In genomic region chr6:148746363-148747144, GRCh38 we compare ENCODE assay signal across 8 cellular contexts. TPM values are rescaled to one million over a fixed set of nuclear protein-coding genes. Genes with fewer than 3 reads are reported as not detected.
DNase-seq lines count a peak whose midpoint lies in the region; ATAC-seq and TF ChIP-seq lines count a peak whose summit lies in the region.

Gene UST, plus strand, starts transcription at chr6:148747030. Its CDS starts 401 bp downstream, at chr6:148747431.

- H3K9me3 ChIP-seq in PC-3 (ENCODE audit: low read length) (no peaks in the 10 kb centered on the region), neural cell (ENCODE audit: low read length) (no peaks in the 10 kb centered on the region), thymus (ENCODE audit: control insufficient read depth) (no peaks in the 10 kb centered on the region)

- TF ChIP-seq CTCF in PC-3 (conservative IDR thresholded peaks at IDR 0.05; ENCODE audit: low read depth, low read length) (peak; percentile 51; the same call in 1 of the 2 replicates), foreskin fibroblast (IDR thresholded peaks at IDR 0.05; ENCODE audit: low read depth, low read length) (peak; percentile 38), neural cell (IDR thresholded peaks at IDR 0.05; ENCODE audit: poor library complexity, severe bottlenecking) (peak; percentile 68)

- H3K4me3 ChIP-seq in PC-3 (ENCODE audit: low read length) = peak within 1 kb of the TSS; percentile 88
- H3K4me3 ChIP-seq in foreskin fibroblast (ENCODE audit: low read depth in 1 of 2, low read length in 2 of 2) = peak within 1 kb of the TSS; percentile 81 to 83
- H3K4me3 ChIP-seq in neural cell (ENCODE audit: low read length) = peak within 1 kb of the TSS; percentile 87
- H3K4me3 ChIP-seq in thymus (ENCODE audit: low read length) = peak within 1 kb of the TSS; percentile 48

- H2AFZ ChIP-seq in PC-3 (ENCODE audit: low read length) = peak within 1 kb of the TSS; percentile 96
- no peak within 1 kb of the TSS for H2AFZ ChIP-seq in neural cell (ENCODE audit: low read depth, low read length)

- no peaks in the 10 kb centered on the region for H4K20me1 ChIP-seq in PC-3 (ENCODE audit: low read length)
- no peaks in the 10 kb centered on the region for H4K20me1 ChIP-seq in neural cell (ENCODE audit: insufficient read depth)

- BruUV-seq in PC-3 (replicated peaks; lab: Mats Ljungman, UMichigan) = no TSS peak

- under 1% methylated on average over 50 of the region's 50 CpGs for WGBS in thymus

- H3K4me1 ChIP-seq in PC-3 (ENCODE audit: insufficient read depth, low read length) (peaks cover 7% of the 10 kb centered on the region; the same call in 1 of the 2 replicates), thymus (ENCODE audit: control insufficient read depth, insufficient read depth, low read length) (peaks cover 10% of the 10 kb centered on the region)

- H3K9ac ChIP-seq in PC-3 (ENCODE audit: low read length) (peak within 1 kb of the TSS; percentile 44), neural cell (ENCODE audit: low read length) (peak within 1 kb of the TSS; percentile 56)

- peaks cover 14% of the 10 kb centered on the region; the same call in 1 of the 2 replicates for H3K79me2 ChIP-seq in PC-3 (ENCODE audit: low read length)
- H3K79me2 ChIP-seq in neural cell (replicated peaks; ENCODE audit: insufficient read depth, low read length) = no peaks in the 10 kb centered on the region

- POLR2A ChIA-PET in PC-3 (lab: Charles Lee; ENCODE audit: unreplicated experiment) = no interaction called here

- H3F3A ChIP-seq in PC-3 (ENCODE audit: low read length, unreplicated experiment) (no peaks in the 10 kb centered on the region), neural cell (ENCODE audit: insufficient read depth, low read length, poor library complexity, severe bottlenecking) (no peaks in the 10 kb centered on the region)

- H3K9me2 ChIP-seq in PC-3 (replicated peaks; ENCODE audit: low read length) (no peaks in the 10 kb centered on the region), neural cell (ENCODE audit: insufficient read depth, low read length) (no peaks in the 10 kb centered on the region)

- H3K27me3 ChIP-seq in PC-3 (ENCODE audit: low read length) (no peaks in the 10 kb centered on the region), neural cell (ENCODE audit: insufficient read depth, low read depth, low read length) (peaks cover 31% of the 10 kb centered on the region), thymus (ENCODE audit: control insufficient read depth, insufficient read depth) (no peaks in the 10 kb centered on the region)

- peak; percentile 60 for DNase-seq in SIG-M5 treated with dmso at 0.1 percent for 504 hours (lab: John Stamatoyannopoulos, UW; ENCODE audit: unreplicated experiment)
- no peak for DNase-seq in SIG-M5 (lab: John Stamatoyannopoulos, UW)
- peak; percentile 74 for DNase-seq in PC-3
- DNase-seq in activated effector memory CD4-positive, alpha-beta T cell treated with Interleukin-2 at 50 U/mL for 16 hours = peak; percentile 61
- DNase-seq in foreskin fibroblast = peak; percentile 97 to 99

- H3K27ac ChIP-seq in PC-3 (ENCODE audit: low read length) (0 out of 2 replicates have a peak within 1 kb of the TSS, but pooled peaks have one; percentile 5), neural cell (ENCODE audit: low read length) (no peak within 1 kb of the TSS), thymus (ENCODE audit: low read depth) (peak within 1 kb of the TSS; percentile 77)

- TF ChIP-seq RAD21 in neural cell (conservative IDR thresholded peaks at IDR 0.05) = peak; percentile 76

- peak within 1 kb of the TSS; percentile 99 for H3K4me2 ChIP-seq in PC-3 (ENCODE audit: low read length)
- H3K4me2 ChIP-seq in neural cell (ENCODE audit: low read length) = peak within 1 kb of the TSS; percentile 92

- TF ChIP-seq EP300 in neural cell (conservative IDR thresholded peaks at IDR 0.05; ENCODE audit: poor library complexity, severe bottlenecking) = no peak

- intact Hi-C loops in PC-3 (cut with micrococcal nuclease) = loop anchor here (1.0 to 5.0 kb wide), 5 partner anchors 122 to 686 kb away; no protein-coding TSS in a partner anchor

- peak; percentile 9 for ATAC-seq in HG03469 (IDR thresholded peaks at IDR 0.05; ENCODE audit: unreplicated experiment)
- peak; percentile 71 for ATAC-seq in PC-3

- H3K36me3 ChIP-seq in PC-3 (ENCODE audit: low read depth, low read length) (no peaks in the 10 kb centered on the region; the same call in 1 of the 2 replicates), neural cell (ENCODE audit: insufficient read depth, low read length) (no peaks in the 10 kb centered on the region), thymus (ENCODE audit: control insufficient read depth, insufficient read depth) (no peaks in the 10 kb centered on the region)

- CTCF ChIA-PET in PC-3 (lab: Charles Lee) = no interaction called here

TF ChIP-seq in neural cell, 6 proteins besides CTCF, POLR2A, EP300 and RAD21:
- TF ChIP-seq SMC3 (conservative IDR thresholded peaks at IDR 0.05; ENCODE audit: poor library complexity) = peak; percentile 66
- TF ChIP-seq EZH2 (IDR thresholded peaks at IDR 0.05; ENCODE audit: borderline replicate concordance, insufficient read depth, low read length, poor library complexity, severe bottlenecking) = no peak
- TF ChIP-seq MXI1 (conservative IDR thresholded peaks at IDR 0.05; ENCODE audit: poor library complexity, severe bottlenecking) = no peak
- no peak for TF ChIP-seq REST (IDR thresholded peaks at IDR 0.05; ENCODE audit: borderline replicate concordance)
- TF ChIP-seq POLR2AphosphoS5 (IDR thresholded peaks at IDR 0.05) = no peak
- TF ChIP-seq TAF1 (IDR thresholded peaks at IDR 0.05; ENCODE audit: low read depth) = no peak

RNA-seq across cellular contexts. Expression of gene UST, which starts in this region (rescaled TPM):
- total RNA-seq in PC-3 (2014; rRNA removed) = 3.9 and 7.9 TPM in 2 replicates
- polyA plus RNA-seq in neural cell (6.3 and 7.5 TPM in 2 replicates), thymus (6.3 TPM)
- 7.1 and 8.5 TPM in 2 replicates for polyA minus RNA-seq in neural cell
